Comparison of ENCODE assay signal across 22 cellular contexts in the genomic region with DNA sequence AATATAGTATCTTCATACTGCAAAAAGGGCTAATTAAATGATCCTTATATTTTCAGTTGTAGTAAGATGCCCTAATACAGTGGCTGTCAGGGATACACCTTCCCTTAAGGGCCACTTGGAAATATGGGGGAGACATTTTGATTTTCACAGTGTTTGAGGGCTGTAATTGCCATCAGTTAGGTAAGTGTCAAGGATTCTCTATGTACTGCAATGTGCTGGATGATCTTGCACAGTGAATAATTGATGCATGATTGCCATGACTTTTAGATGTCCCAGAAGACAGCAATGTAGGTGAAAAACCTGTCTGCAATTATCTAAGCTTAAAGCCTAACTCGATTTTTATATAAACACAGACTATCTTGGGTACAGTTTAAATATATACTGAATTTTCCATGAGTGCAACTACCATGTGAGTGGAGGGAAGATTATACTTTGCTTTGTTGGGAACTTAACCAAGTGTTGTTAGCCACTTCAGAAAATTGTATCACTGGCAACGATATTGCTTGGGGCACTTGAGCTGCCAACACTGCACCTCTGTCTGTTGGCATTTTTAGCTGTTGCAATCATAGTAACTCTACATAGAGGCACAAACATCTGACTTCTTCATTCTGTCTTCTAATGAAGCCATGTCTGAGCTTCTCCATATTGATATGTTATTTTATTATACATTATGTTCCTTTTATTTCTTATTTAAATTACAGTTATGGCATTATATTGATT.
"Had no signal": no experiment of that assay in that cellular context is flagged by ENCODE, and none has a peak within 500 bp of the region (broad histone marks: within the 10 kb centered on the region; RNA-seq: fewer than 3 reads in every experiment).

No MANE protein-coding gene starts in this region.

- H3K27ac Mint-ChIP-seq: natural killer cell; stimulated activated effector memory CD8-positive, alpha-beta T cell treated with anti-CD3 and anti-CD28 coated beads, Interleukin-12 subunit alpha, Interleukin-12 subunit beta, amount 100 ng/mL, for 72 hours had no signal

- H3K4me1 ChIP-seq: lower lobe of right lung, stomach, vagina had no signal

- H3K4me3 Mint-ChIP-seq: natural killer cell; stimulated activated effector memory CD8-positive, alpha-beta T cell treated with anti-CD3 and anti-CD28 coated beads, Interleukin-12 subunit alpha, Interleukin-12 subunit beta, amount 100 ng/mL, for 72 hours had no signal

- H3K27ac ChIP-seq: dorsolateral prefrontal cortex, epithelial cell of prostate, foreskin keratinocyte, lower lobe of right lung, ovary, stomach, thyroid gland, vagina had no signal

- H3K27me3 ChIP-seq: dorsolateral prefrontal cortex, ovary, stomach, thyroid gland, vagina had no signal

- ATAC-seq: esophagus mucosa; foreskin keratinocyte; left lobe of liver; lower lobe of right lung; natural killer cell; sciatic nerve; stimulated activated effector memory CD8-positive, alpha-beta T cell treated with anti-CD3 and anti-CD28 coated beads, Interleukin-12 subunit alpha, Interleukin-12 subunit beta, amount 100 ng/mL, for 72 hours had no signal

- H3K36me3 ChIP-seq: lower lobe of right lung, ovary, stomach, thyroid gland, vagina had no signal

- H3K9me3 Mint-ChIP-seq: natural killer cell; stimulated activated effector memory CD8-positive, alpha-beta T cell treated with anti-CD3 and anti-CD28 coated beads, Interleukin-12 subunit alpha, Interleukin-12 subunit beta, amount 100 ng/mL, for 72 hours had no signal

- DNase-seq: dorsolateral prefrontal cortex; effector CD4-positive, alpha-beta T cell; foreskin keratinocyte; glutamatergic neuron; lower lobe of right lung; natural killer cell; occipital lobe; ovary; retina; stimulated activated CD4-positive, alpha-beta T cell treated with anti-CD3 and anti-CD28 coated beads, Interleukin-2, amount 100 ng/mL, for 24 hours; stimulated activated CD4-positive, alpha-beta T cell treated with anti-CD3 and anti-CD28 coated beads, Interleukin-4, amount 100 ng/mL, for 24 hours; stimulated activated naive CD4-positive, alpha-beta T cell treated with Interleukin-2 at 50 U/mL for 16 hours; stomach; trophoblast cell had no signal

- H3K36me3 Mint-ChIP-seq: natural killer cell; stimulated activated effector memory CD8-positive, alpha-beta T cell treated with anti-CD3 and anti-CD28 coated beads, Interleukin-12 subunit alpha, Interleukin-12 subunit beta, amount 100 ng/mL, for 72 hours had no signal

- H3K4me3 ChIP-seq: dorsolateral prefrontal cortex, lower lobe of right lung, ovary, smooth muscle cell, stomach, thyroid gland, vagina had no signal

- H3K4me1 Mint-ChIP-seq: natural killer cell; stimulated activated effector memory CD8-positive, alpha-beta T cell treated with anti-CD3 and anti-CD28 coated beads, Interleukin-12 subunit alpha, Interleukin-12 subunit beta, amount 100 ng/mL, for 72 hours had no signal

- H3K9me3 ChIP-seq: lower lobe of right lung, ovary, thyroid gland, vagina had no signal
